ENCODE assay signal across 9 cellular contexts in genomic region chr12:50074936-50075807, GRCh38. TPM values are rescaled to one million over a fixed set of nuclear protein-coding genes. Genes with fewer than 3 reads are reported as not detected.
A peak's percentile ranks its signal among the peaks of the same experiment; 100 is the strongest.
DNase-seq lines count a peak whose midpoint lies in the region; ATAC-seq, FAIRE-seq and TF ChIP-seq lines count a peak whose summit lies in the region.
"Had no signal": no experiment of that assay in that cellular context is flagged by ENCODE, and none has a peak within 500 bp of the region (broad histone marks: within the 10 kb centered on the region; RNA-seq: fewer than 3 reads in every experiment).

No MANE protein-coding gene starts in this region.

- H3K27me3 Mint-ChIP-seq in activated naive CD4-positive, alpha-beta T cell treated with anti-CD3 and anti-CD28 coated beads, Interleukin-2, amount 10 ng/mL, durations not matched to agents 7 days and 5 days: peaks cover 41% of the 10 kb centered on the region

- H4K20me1 ChIP-seq in SK-N-SH (ENCODE audit: insufficient read depth): no peaks in the 10 kb centered on the region

- no peak overlapping the region for H3K4me2 ChIP-seq in SK-N-SH

- CTCF ChIA-PET in SK-N-SH (lab: Yijun Ruan, JAX): interaction anchor here (0.6 to 37.6 kb wide), 37 partner anchors 8 to 1087 kb away, joined by 3 to 1401 read pairs (median 5); partner anchors contain the start of genes AQP5, AQP6, ASIC1 and CERS5
- CTCF ChIA-PET in activated naive CD4-positive, alpha-beta T cell treated with anti-CD3 and anti-CD28 coated beads, Interleukin-2, amount 10 ng/mL, durations not matched to agents 7 days and 5 days (lab: Charles Lee): interaction anchor here (0.8 to 13.7 kb wide), 14 partner anchors 8 to 108 kb away, joined by 3 to 232 read pairs (median 5); partner anchors contain the start of genes COX14 and SMARCD1

- H3K36me3 ChIP-seq in SK-N-SH (replicated peaks in 1 of 2; ENCODE audit: control insufficient read depth in 1 of 2, insufficient read depth in 2 of 2, low read length in 1 of 2): no peaks in the 10 kb centered on the region

- no peaks in the 10 kb centered on the region for H3K9me2 ChIP-seq in SK-N-SH

- H3K4me3 ChIP-seq in SK-N-SH (ENCODE audit: low read depth in 2 of 2, low read length in 1 of 2): no peak overlapping the region; a peak in 1 of 4 replicates

- H3K4me1 Mint-ChIP-seq in activated naive CD4-positive, alpha-beta T cell treated with anti-CD3 and anti-CD28 coated beads, Interleukin-2, amount 10 ng/mL, durations not matched to agents 7 days and 5 days: peaks cover 7% of the 10 kb centered on the region

- peak; percentile 87 for DNase-seq in EL
- peak; percentile 82 for DNase-seq in M059J (ENCODE audit: low read depth)
- peak; percentile 92 for DNase-seq in SK-N-SH
- peak; percentile 88 for DNase-seq in activated naive CD4-positive, alpha-beta T cell treated with anti-CD3 and anti-CD28 coated beads, Interleukin-2, amount 10 ng/mL, durations not matched to agents 7 days and 5 days
- DNase-seq in Right ventricle myocardium inferior (ENCODE audit: missing footprints): peak; percentile 90
- DNase-seq in pons (ENCODE audit: low spot score): peak; percentile 79
- DNase-seq in urothelium cell line (ENCODE audit: low spot score): peak; percentile 87

- H3K27me3 ChIP-seq in SK-N-SH (ENCODE audit: insufficient read depth): no peaks in the 10 kb centered on the region

- H3K9me3 ChIP-seq in SK-N-SH: no peaks in the 10 kb centered on the region

- peak; percentile 86 for TF ChIP-seq CTCF in SK-N-SH (IDR thresholded peaks at IDR 0.05)

- H3K36me3 Mint-ChIP-seq in activated naive CD4-positive, alpha-beta T cell treated with anti-CD3 and anti-CD28 coated beads, Interleukin-2, amount 10 ng/mL, durations not matched to agents 7 days and 5 days: no peaks in the 10 kb centered on the region

- H3K4me3 Mint-ChIP-seq in activated naive CD4-positive, alpha-beta T cell treated with anti-CD3 and anti-CD28 coated beads, Interleukin-2, amount 10 ng/mL, durations not matched to agents 7 days and 5 days: no peak overlapping the region

- H3K9ac ChIP-seq in SK-N-SH: no peak overlapping the region

- no peak overlapping the region; a peak in 1 of 4 replicates for H3K27ac ChIP-seq in SK-N-SH (ENCODE audit: low read depth in 2 of 2, low read length in 1 of 2)

- H3K27ac Mint-ChIP-seq in activated naive CD4-positive, alpha-beta T cell treated with anti-CD3 and anti-CD28 coated beads, Interleukin-2, amount 10 ng/mL, durations not matched to agents 7 days and 5 days: no peak overlapping the region

- H3K4me1 ChIP-seq in SK-N-SH (ENCODE audit: control insufficient read depth in 1 of 2, insufficient read depth in 2 of 2, low read depth in 1 of 2, low read length in 1 of 2): peaks cover 0 to 9% of the 10 kb centered on the region in 2 experiments; a peak in 1 of 4 replicates

- H3K79me2 ChIP-seq in SK-N-SH (ENCODE audit: insufficient read depth): no peaks in the 10 kb centered on the region

- TF ChIP-seq RAD21 in SK-N-SH (IDR thresholded peaks at IDR 0.05; ENCODE audit: low read length): peak; percentile 92

- H2AFZ ChIP-seq in SK-N-SH (ENCODE audit: low read depth): no peak overlapping the region

- POLR2A ChIA-PET in SK-N-SH (lab: Yijun Ruan, JAX): no interaction called here

- TF ChIP-seq EP300 in SK-N-SH (IDR thresholded peaks at IDR 0.05; ENCODE audit: borderline replicate concordance in 1 of 2, low read depth in 1 of 2, low read length in 1 of 2): no peak

- 18% methylated on average over 6 of the region's 9 CpGs for WGBS in SK-N-SH (ENCODE audit: low lambda C conversion rate)

- no peaks in the 10 kb centered on the region for H3F3A ChIP-seq in SK-N-SH (replicated peaks; ENCODE audit: insufficient read depth)

- peak; percentile 85 for ATAC-seq in GM21786 (IDR thresholded peaks at IDR 0.05; ENCODE audit: unreplicated experiment)
- peak; percentile 89 for ATAC-seq in Right ventricle myocardium inferior

- intact Hi-C loops in Right ventricle myocardium inferior (cut with DNase I): loop anchor here (1.0 to 5.0 kb wide), 3 partner anchors 100 to 237 kb away; no protein-coding TSS in a partner anchor

- peak; percentile 13 for FAIRE-seq in urothelium cell line (lab: Jason Lieb, UNC)

- no peaks in the 10 kb centered on the region for H3K9me3 Mint-ChIP-seq in activated naive CD4-positive, alpha-beta T cell treated with anti-CD3 and anti-CD28 coated beads, Interleukin-2, amount 10 ng/mL, durations not matched to agents 7 days and 5 days

TF ChIP-seq in SK-N-SH, 30 proteins besides CTCF, POLR2A, EP300 and RAD21:
- TF ChIP-seq IRF3 (IDR thresholded peaks at IDR 0.05; ENCODE audit: low read depth, low read length) (no peak), NRF1 (IDR thresholded peaks at IDR 0.05; ENCODE audit: low read depth, low read length) (peak; percentile 13; the same call in 1 of the 2 replicates), SMC3 (IDR thresholded peaks at IDR 0.05; ENCODE audit: low read depth, low read length) (peak; percentile 92), CHD2 (IDR thresholded peaks at IDR 0.05; ENCODE audit: low read length, partially characterized antibody) (peak; percentile 31)

RNA-seq across cellular contexts. Expression of gene SMARCD1, which starts 10.0 kb away (rescaled TPM):
- 48.7 and 52.9 TPM in 2 replicates for total RNA-seq in M059J (2014; rRNA removed; shearing (Covaris generic))
- polyA plus RNA-seq in SK-N-SH (2012; rRNA removed): 58.5 and 77.2 TPM in 2 replicates
- polyA plus RNA-seq in SK-N-SH (2012; cell fraction: cytosol; rRNA removed): 37.1 and 43.2 TPM in 2 replicates
- 190 and 230 TPM in 2 replicates for polyA plus RNA-seq in SK-N-SH (2012; cell fraction: nucleus; rRNA removed)
- 20.1 TPM for total RNA-seq in Right ventricle myocardium inferior

RNA-seq across cellular contexts. Expression of gene ASIC1, which starts 17.8 kb away (rescaled TPM):
- total RNA-seq in M059J (2014; rRNA removed; shearing (Covaris generic)): 0.69 and 4.2 TPM in 2 replicates
- polyA plus RNA-seq in SK-N-SH (2012; rRNA removed): 24.3 and 28.4 TPM in 2 replicates
- polyA plus RNA-seq in SK-N-SH (2012; cell fraction: cytosol; rRNA removed): 13.0 and 18.6 TPM in 2 replicates
- polyA plus RNA-seq in SK-N-SH (2012; cell fraction: nucleus; rRNA removed): 49.9 and 58.9 TPM in 2 replicates
- total RNA-seq in Right ventricle myocardium inferior: 2.2 TPM

RNA-seq across cellular contexts. Expression of gene GPD1, which starts 28.6 kb away (rescaled TPM):
- 0.20 TPM in 1 of 2 replicates, not detected in the other for total RNA-seq in M059J (2014; rRNA removed; shearing (Covaris generic))
- polyA plus RNA-seq in SK-N-SH (2012; rRNA removed): 0.07 and 0.26 TPM in 2 replicates
- 0.06 and 0.07 TPM in 2 replicates for polyA plus RNA-seq in SK-N-SH (2012; cell fraction: cytosol; rRNA removed)
- 0.72 and 1.0 TPM in 2 replicates for polyA plus RNA-seq in SK-N-SH (2012; cell fraction: nucleus; rRNA removed)
- 51.1 TPM for total RNA-seq in Right ventricle myocardium inferior
- total RNA-seq: glomerular endothelial cell had no signal

RNA-seq across cellular contexts. Expression of gene COX14, which starts 36.9 kb away (rescaled TPM):
- 67.6 and 72.0 TPM in 2 replicates for total RNA-seq in M059J (2014; rRNA removed; shearing (Covaris generic))
- 204 and 218 TPM in 2 replicates for polyA plus RNA-seq in SK-N-SH (2012; rRNA removed)
- polyA plus RNA-seq in SK-N-SH (2012; cell fraction: cytosol; rRNA removed): 212 and 214 TPM in 2 replicates
- 56.4 and 74.7 TPM in 2 replicates for polyA plus RNA-seq in SK-N-SH (2012; cell fraction: nucleus; rRNA removed)
- 234 TPM for total RNA-seq in Right ventricle myocardium inferior

RNA-seq across cellular contexts. Expression of gene RACGAP1, which starts 49.9 kb away (rescaled TPM):
- total RNA-seq in M059J (2014; rRNA removed; shearing (Covaris generic)): 113 and 137 TPM in 2 replicates
- 21.5 and 23.4 TPM in 2 replicates for polyA plus RNA-seq in SK-N-SH (2012; rRNA removed)
- polyA plus RNA-seq in SK-N-SH (2012; cell fraction: cytosol; rRNA removed): 25.5 and 28.2 TPM in 2 replicates
- 16.0 and 24.4 TPM in 2 replicates for polyA plus RNA-seq in SK-N-SH (2012; cell fraction: nucleus; rRNA removed)
- total RNA-seq in Right ventricle myocardium inferior: 7.3 TPM

Comparison
In these comparisons a context has a peak if more than half of its experiments do, and no peak if none do; other contexts are left out.
1. RNA of gene GPD1, which starts 28.6 kb away (total RNA-seq): 51.1 TPM in Right ventricle myocardium inferior (single experiment); 0.20 TPM in M059J; every median in the first group is over 10 times any median in the second.
2. Peak in every context shown above with its lines, with median percentiles within 50 percentile points of each other: DNase-seq.